11 cellular contexts compared by ENCODE assay signal in genomic region chr13:26927511-26927910, GRCh38.
"Had no signal": no experiment of that assay in that cellular context is flagged by ENCODE, and none has a peak within 500 bp of the region (broad histone marks: within the 10 kb centered on the region; RNA-seq: fewer than 3 reads in every experiment).

No MANE protein-coding gene starts in this region.

- H2AFZ ChIP-seq: GM23248, GM23338 had no signal

- H3K4me3 ChIP-seq: GM23248, GM23338, HAP-1 had no signal

- H3K27ac ChIP-seq: GM23248 had no signal

- H3K4me2 ChIP-seq: GM23338 had no signal

- H3K4me1 ChIP-seq: HAP-1 had no signal

- FAIRE-seq: H1, H54 had no signal

- ATAC-seq: GM23338, HCT116 had no signal

- H3K36me3 ChIP-seq: HAP-1 had no signal

- DNase-seq: GM23248, GOT3, H7, H9, HCEC 1CT, HFFc6 had no signal

- H3K9me3 ChIP-seq: HAP-1 had no signal

- H3K9ac ChIP-seq: GM23248 had no signal
